Comparison of ENCODE assay signal across 20 cellular contexts in genomic region chr2:218807626-218808025, GRCh38. TPM values are rescaled to one million over a fixed set of nuclear protein-coding genes. Genes with fewer than 3 reads are reported as not detected.
A peak's percentile ranks its signal among the peaks of the same experiment; 100 is the strongest.
DNase-seq lines count a peak whose midpoint lies in the region; ATAC-seq, FAIRE-seq and TF ChIP-seq lines count a peak whose summit lies in the region.
"Had no signal": no experiment of that assay in that cellular context is flagged by ENCODE, and none has a peak within 500 bp of the region (broad histone marks: within the 10 kb centered on the region; RNA-seq: fewer than 3 reads in every experiment).

No MANE protein-coding gene starts in this region.

- no peak for FAIRE-seq in GM12891 (lab: Jason Lieb, UNC)

- WGBS in esophagus muscularis mucosa = 91% methylated on average over 4 of the region's 4 CpGs

- peaks cover 0 to 27% (median 25%) of the 10 kb centered on the region in 4 donors for H3K4me1 ChIP-seq in esophagus muscularis mucosa

- peaks cover 5 to 8% (median 6%) of the 10 kb centered on the region in 4 donors for H3K36me3 ChIP-seq in esophagus muscularis mucosa

- no peak for TF ChIP-seq EP300 in esophagus muscularis mucosa (IDR thresholded peaks at IDR 0.05)

- H3K27me3 ChIP-seq in esophagus muscularis mucosa = no peaks in the 10 kb centered on the region
- H3K27me3 ChIP-seq: left lung had no signal

- TF ChIP-seq CTCF in esophagus muscularis mucosa (IDR thresholded peaks at IDR 0.05) = no peak
- TF ChIP-seq CTCF in GM13976 (IDR thresholded peaks at IDR 0.05; ENCODE audit: borderline replicate concordance, control extremely low read depth, extremely low read depth, insufficient read depth, missing control alignments) = no peak

- ATAC-seq in sciatic nerve (no peak), GM21381 (IDR thresholded peaks at IDR 0.05; ENCODE audit: unreplicated experiment) (no peak)
- ATAC-seq: activated CD8-positive, alpha-beta T cell treated with anti-CD3 and anti-CD28 coated beads, Interleukin-2, amount 10 ng/mL, durations not matched to agents 7 days and 5 days; left lung had no signal

- peaks cover 0 to 6% (median 0%) of the 10 kb centered on the region in 4 donors for H3K9me3 ChIP-seq in esophagus muscularis mucosa

- DNase-seq in Caki2 (ENCODE audit: low read depth) (peak; percentile 12), HT1080 (ENCODE audit: low read depth) (peak; percentile 21), esophagus muscularis mucosa (ENCODE audit: extremely low spot score) (peak; percentile 62), sciatic nerve (ENCODE audit: low spot score) (peak; percentile 37), GM13976 (ENCODE audit: low spot score) (no peak), NCI-H1092 (lab: John Stamatoyannopoulos, UW) (no peak), GM12891 (ENCODE audit: insufficient read length, low spot score) (no peak)
- DNase-seq: activated CD4-positive, CD25-positive, alpha-beta regulatory T cell; activated CD8-positive, alpha-beta T cell treated with anti-CD3 and anti-CD28 coated beads, Interleukin-2, amount 10 ng/mL, durations not matched to agents 7 days and 5 days; activated naive CD4-positive, alpha-beta T cell treated with anti-CD3 and anti-CD28 coated beads for 36 hours; activated T-cell treated with anti-CD3 and anti-CD28 coated beads, Interleukin-2, amount 50 U/mL, for 24 hours; erythroblast; left lung; NCI-H1417 treated with DMSO at 0.1 percent for 48 hours; NCI-H524 treated with DMSO at 0.1 percent for 48 hours; RPMI8226; stimulated activated CD8-positive, alpha-beta memory T cell treated with anti-CD3 and anti-CD28 coated beads, Interleukin-4, amount 100 ng/mL, for 48 hours had no signal

- TF ChIP-seq POLR2A in esophagus muscularis mucosa (IDR thresholded peaks at IDR 0.05; ENCODE audit: low read depth) = no peak
- no peak for TF ChIP-seq POLR2A in GM12891 (IDR thresholded peaks at IDR 0.05; ENCODE audit: low read depth, low read length)

- H3K27ac ChIP-seq in esophagus muscularis mucosa (replicated peaks in 1 of 4) = peak overlapping the region; percentile 68 to 76 (median 70)

- in situ Hi-C loops in Caki2 (cut with HindIII; ENCODE audit: low pct_unique_long_range_greater_than_20kb, low sequenced_read_pairs) (no loop called here), GM13976 (cut with MboI; ENCODE audit: low sequenced_read_pairs, unreplicated experiment) (no loop called here)

- intact Hi-C loops in esophagus muscularis mucosa (cut with DNase I) = no loop called here
- intact Hi-C loops in sciatic nerve (cut with DNase I) = no loop called here

- no peak overlapping the region for H3K4me3 ChIP-seq in esophagus muscularis mucosa
- H3K4me3 ChIP-seq: left lung had no signal

TF ChIP-seq in GM12891, 5 proteins besides CTCF, POLR2A, EP300 and RAD21:
- TF ChIP-seq TAF1 (IDR thresholded peaks at IDR 0.05; ENCODE audit: low read depth, low read length) (no peak), POU2F2 (IDR thresholded peaks at IDR 0.05; ENCODE audit: low read depth, low read length) (no peak), PAX5 (IDR thresholded peaks at IDR 0.05; ENCODE audit: insufficient read depth, low read length, severe bottlenecking) (no peak), POLR2AphosphoS5 (IDR thresholded peaks at IDR 0.05; ENCODE audit: low read depth, low read length) (no peak), SPI1 (IDR thresholded peaks at IDR 0.05; ENCODE audit: low read depth, low read length) (no peak)

RNA-seq across cellular contexts. Expression of gene PRKAG3, which starts 24.0 kb away (rescaled TPM):
- total RNA-seq in Caki2 (2014; rRNA removed; shearing (Covaris generic); ENCODE audit: low replicate concordance) = not detected in 2 replicates
- total RNA-seq in HT1080 (2014; rRNA removed; shearing (Covaris generic)) = not detected in 2 replicates
- not detected in 2 replicates for polyA plus RNA-seq in HT1080 (2015; cell fraction: cytosol; rRNA removed)
- not detected in 2 replicates for polyA plus RNA-seq in HT1080 (2015; cell fraction: nucleus; rRNA removed)
- total RNA-seq in esophagus muscularis mucosa (not detected), sciatic nerve (0.49 TPM)
- not detected for polyA plus RNA-seq in GM12891 (2012; ENCODE audit: low read depth, missing spikeins)
- total RNA-seq: activated CD8-positive, alpha-beta T cell treated with anti-CD3 and anti-CD28 coated beads, Interleukin-2, amount 10 ng/mL, durations not matched to agents 7 days and 5 days; activated naive CD4-positive, alpha-beta T cell treated with anti-CD3 and anti-CD28 coated beads for 36 hours; left lung; pulmonary artery endothelial cell; subcutaneous adipose tissue had no signal

RNA-seq across cellular contexts. Expression of gene CYP27A1, which starts 25.7 kb away (rescaled TPM):
- total RNA-seq in Caki2 (2014; rRNA removed; shearing (Covaris generic); ENCODE audit: low replicate concordance) = not detected in 2 replicates
- not detected in 2 replicates for total RNA-seq in HT1080 (2014; rRNA removed; shearing (Covaris generic))
- polyA plus RNA-seq in HT1080 (2015; cell fraction: cytosol; rRNA removed) = 0.10 and 0.23 TPM in 2 replicates
- polyA plus RNA-seq in HT1080 (2015; cell fraction: nucleus; rRNA removed) = 0.33 and 1.0 TPM in 2 replicates
- total RNA-seq in esophagus muscularis mucosa (10 to 100 TPM; 20.7 to 26.3 (median 23.6) TPM), sciatic nerve (51.8 TPM)
- 0.22 TPM for polyA plus RNA-seq in GM12891 (2012; ENCODE audit: low read depth, missing spikeins)
- total RNA-seq: activated CD8-positive, alpha-beta T cell treated with anti-CD3 and anti-CD28 coated beads, Interleukin-2, amount 10 ng/mL, durations not matched to agents 7 days and 5 days; activated naive CD4-positive, alpha-beta T cell treated with anti-CD3 and anti-CD28 coated beads for 36 hours had no signal

RNA-seq across cellular contexts. Expression of gene WNT6, which starts 52.0 kb away (rescaled TPM):
- 1.3 and 4.4 TPM in 2 replicates for total RNA-seq in Caki2 (2014; rRNA removed; shearing (Covaris generic); ENCODE audit: low replicate concordance)
- not detected in 2 replicates for total RNA-seq in HT1080 (2014; rRNA removed; shearing (Covaris generic))
- polyA plus RNA-seq in HT1080 (2015; cell fraction: cytosol; rRNA removed) = 0.05 TPM in 1 of 2 replicates, not detected in the other
- not detected in 2 replicates for polyA plus RNA-seq in HT1080 (2015; cell fraction: nucleus; rRNA removed)
- total RNA-seq in esophagus muscularis mucosa (10 to 100 TPM in 2 of 4 donors, 1 to 10 TPM in 2; 2.9 to 14.3 (median 8.0) TPM), sciatic nerve (23.3 TPM)
- not detected for polyA plus RNA-seq in GM12891 (2012; ENCODE audit: low read depth, missing spikeins)
- total RNA-seq: activated CD8-positive, alpha-beta T cell treated with anti-CD3 and anti-CD28 coated beads, Interleukin-2, amount 10 ng/mL, durations not matched to agents 7 days and 5 days; activated naive CD4-positive, alpha-beta T cell treated with anti-CD3 and anti-CD28 coated beads for 36 hours; left lung; pulmonary artery endothelial cell had no signal

Comparison
In these comparisons a context has a peak if more than half of its experiments do, and no peak if none do; other contexts are left out.
1. DNase-seq: peak in Caki2 (single experiment), HT1080 (single experiment), esophagus muscularis mucosa (single experiment) and sciatic nerve (single experiment); none in GM13976 (single experiment), NCI-H1092 (single experiment) and GM12891 (single experiment).
2. RNA of gene CYP27A1, which starts 25.7 kb away (total RNA-seq): 51.8 TPM in sciatic nerve (single experiment) and 20.7 to 26.3 TPM in esophagus muscularis mucosa; not detected in HT1080 and not detected in Caki2; every median in the first group is over 10 times any median in the second.